In genomic region chr6:14118091-14118439, GRCh38 we compare ENCODE assay signal across 8 cellular contexts. TPM values are rescaled to one million over a fixed set of nuclear protein-coding genes. Genes with fewer than 3 reads are reported as not detected.
A peak's percentile ranks its signal among the peaks of the same experiment; 100 is the strongest.
DNase-seq lines count a peak whose midpoint lies in the region; ATAC-seq, FAIRE-seq and TF ChIP-seq lines count a peak whose summit lies in the region.

No MANE protein-coding gene starts in this region.

- peak; percentile 2 for ATAC-seq in effector memory CD8-positive, alpha-beta T cell (replicated peaks)
- ATAC-seq in GM21360 (IDR thresholded peaks at IDR 0.05; ENCODE audit: unreplicated experiment), result no peak
- no peak for ATAC-seq in GM19328 (IDR thresholded peaks at IDR 0.05; ENCODE audit: unreplicated experiment)

- no peaks in the 10 kb centered on the region for H3K79me1 ChIP-seq in neuronal stem cell (ENCODE audit: low read depth, low read length)

- H3K36me3 ChIP-seq in GM06990 (ENCODE audit: control insufficient read depth, insufficient read depth, low read length), result no peaks in the 10 kb centered on the region
- no peaks in the 10 kb centered on the region for H3K36me3 ChIP-seq in neuronal stem cell (replicated peaks in 1 of 2; ENCODE audit: control insufficient read depth in 2 of 2, insufficient read depth in 2 of 2, low read length in 2 of 2)

- no peak overlapping the region for H3K27ac ChIP-seq in neuronal stem cell (replicated peaks; ENCODE audit: low read length)

- H3K4me1 ChIP-seq in neuronal stem cell (ENCODE audit: control insufficient read depth in 2 of 2, insufficient read depth in 1 of 2, low read depth in 1 of 2, low read length in 2 of 2), result peaks cover 0 to 3% of the 10 kb centered on the region in 2 donors

- no peak for DNase-seq in GM06990 (ENCODE audit: extremely low read depth, insufficient read length)
- no peak for DNase-seq in Jurkat, Clone E6-1 (ENCODE audit: low read depth, low spot score)
- no peak for DNase-seq in effector memory CD8-positive, alpha-beta T cell
- no peak for DNase-seq in neuronal stem cell (ENCODE audit: low spot score)
- no peak for DNase-seq in OCI-M1 (lab: John Stamatoyannopoulos, UW)
- no peak for DNase-seq in D721Med (ENCODE audit: insufficient read length, low spot score)

- H3K36me3 Mint-ChIP-seq in effector memory CD8-positive, alpha-beta T cell (ENCODE audit: insufficient read depth), result peaks cover 36% of the 10 kb centered on the region

- H2BK12ac ChIP-seq in neuronal stem cell (ENCODE audit: low read length), result no peak overlapping the region

- no CpG with 5 or more reads among the region's 10 CpGs for WGBS in neuronal stem cell (ENCODE audit: extremely low coverage in 2 of 2, insufficient read length in 2 of 2, insufficient replicate concordance in 1 of 2), 2 donors

- H3K27me3 Mint-ChIP-seq in effector memory CD8-positive, alpha-beta T cell, result no peaks in the 10 kb centered on the region

- TF ChIP-seq CTCF in GM06990 (IDR thresholded peaks at IDR 0.05; ENCODE audit: insufficient read depth, low read length, poor library complexity, severe bottlenecking), result no peak
- no peak for TF ChIP-seq CTCF in D721Med (IDR thresholded peaks at IDR 0.05; ENCODE audit: insufficient read depth, missing control alignments)

- H3K18ac ChIP-seq in neuronal stem cell (ENCODE audit: low read length), result peak overlapping the region; percentile 93

- H3K9ac ChIP-seq in neuronal stem cell (ENCODE audit: low read depth, low read length, poor library complexity), result peak overlapping the region; percentile 91

- H4K91ac ChIP-seq in neuronal stem cell (ENCODE audit: low read depth, low read length, poor library complexity), result no peak overlapping the region

- H3K23ac ChIP-seq in neuronal stem cell (ENCODE audit: low read depth, low read length, poor library complexity), result peak overlapping the region; percentile 67

- H2BK120ac ChIP-seq in neuronal stem cell (ENCODE audit: low read depth, low read length), result no peak overlapping the region

- H3K27me3 ChIP-seq in GM06990 (replicated peaks; ENCODE audit: control insufficient read depth, insufficient read depth, low read length), result no peaks in the 10 kb centered on the region
- peaks cover 0 to 11% (median 3%) of the 10 kb centered on the region in 3 experiments for H3K27me3 ChIP-seq in neuronal stem cell (ENCODE audit: control insufficient read depth in 3 of 3, insufficient read depth in 3 of 3, low read depth in 1 of 3, low read length in 3 of 3)

- no peak for FAIRE-seq in D721Med (lab: Jason Lieb, UNC)

- no peaks in the 10 kb centered on the region for H3K9me3 ChIP-seq in neuronal stem cell (replicated peaks in 1 of 2; ENCODE audit: control insufficient read depth in 2 of 2, insufficient read depth in 1 of 2, low read depth in 1 of 2, low read length in 2 of 2)

- H3K4me1 Mint-ChIP-seq in effector memory CD8-positive, alpha-beta T cell (ENCODE audit: low read depth in 2 of 2), result peaks cover 26 to 30% of the 10 kb centered on the region in 2 donors

- H2BK5ac ChIP-seq in neuronal stem cell (ENCODE audit: low read length), result peak overlapping the region; percentile 71

- no peak overlapping the region for H4K8ac ChIP-seq in neuronal stem cell (ENCODE audit: low read depth, low read length)

- no peak overlapping the region for H3K4ac ChIP-seq in neuronal stem cell (ENCODE audit: low read length)

- H3K4me3 Mint-ChIP-seq in effector memory CD8-positive, alpha-beta T cell, result peak overlapping the region; percentile 97 to 99

- H3K4me3 ChIP-seq in GM06990 (replicated peaks; ENCODE audit: low read depth, low read length), result peak overlapping the region; percentile 85
- peak overlapping the region; percentile 82 for H3K4me3 ChIP-seq in Jurkat, Clone E6-1 (ENCODE audit: low read length)
- peak overlapping the region; percentile 57 to 86 for H3K4me3 ChIP-seq in neuronal stem cell (ENCODE audit: low read length in 2 of 2)

- no peaks in the 10 kb centered on the region for H3K9me3 Mint-ChIP-seq in effector memory CD8-positive, alpha-beta T cell

- H2BK15ac ChIP-seq in neuronal stem cell (ENCODE audit: low read length), result peak overlapping the region; percentile 88

- peak overlapping the region; percentile 63 for H3K14ac ChIP-seq in neuronal stem cell (ENCODE audit: low read length)

- H2AFZ ChIP-seq in neuronal stem cell (ENCODE audit: low read length), result peak overlapping the region; percentile 98

- H3K27ac Mint-ChIP-seq in effector memory CD8-positive, alpha-beta T cell, result peak overlapping the region; percentile 98 to 99

- peak overlapping the region; percentile 64 for H2AK5ac ChIP-seq in neuronal stem cell (ENCODE audit: low read depth, low read length)

- peak overlapping the region; percentile 94 for H3K4me2 ChIP-seq in neuronal stem cell (ENCODE audit: insufficient read depth, low read length, poor library complexity, severe bottlenecking)

RNA-seq across cellular contexts. Expression of gene CD83, which starts 0.5 kb away (rescaled TPM):
- polyA plus RNA-seq in Jurkat, Clone E6-1 (2012; ENCODE audit: insufficient read depth, insufficient read length), result 23.8 TPM
- 2.3 TPM for polyA plus RNA-seq in neuronal stem cell (2013, experiment 1 of 2)
- 2.5 TPM for polyA plus RNA-seq in neuronal stem cell (2013, experiment 2 of 2)
